In the genomic region with DNA sequence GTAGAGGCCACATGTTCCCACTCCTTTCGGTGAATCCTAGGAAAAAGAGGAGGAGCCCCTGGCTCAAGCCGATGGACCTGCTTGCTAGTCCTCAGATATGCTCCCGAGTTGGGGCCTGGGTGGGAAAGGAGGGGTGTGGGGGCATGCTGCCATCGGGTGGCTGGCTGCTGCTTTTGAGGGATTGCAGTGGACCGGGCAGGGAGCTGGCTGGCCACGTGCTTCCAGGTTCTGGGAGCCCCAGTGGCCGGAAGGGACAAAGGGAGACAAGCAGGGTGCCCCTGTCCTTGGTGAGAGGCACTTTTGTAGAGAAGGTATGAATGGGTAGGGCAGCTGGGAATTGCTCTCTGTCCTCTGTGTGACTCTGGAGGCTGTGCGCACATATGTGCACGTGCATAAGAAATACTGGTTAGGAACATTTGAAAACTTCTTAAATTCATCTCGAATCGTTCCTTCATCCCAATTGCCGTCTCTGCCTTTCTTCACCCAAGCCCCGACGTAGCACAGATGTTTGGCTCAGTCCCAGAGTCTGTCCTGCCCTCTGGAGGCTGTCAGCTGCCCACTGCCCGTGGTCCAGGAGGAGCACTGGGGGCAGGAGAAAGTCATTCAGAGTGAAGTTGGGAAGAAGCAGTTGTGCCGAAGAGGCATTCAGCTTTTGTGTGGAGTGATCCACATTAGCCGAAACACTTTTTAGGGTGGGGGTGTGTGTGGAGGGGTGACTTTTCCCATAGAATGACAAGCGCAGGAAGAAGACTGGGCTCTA, we compare ENCODE assay signal across 16 cellular contexts.
DNase-seq lines count a peak whose midpoint lies in the region; TF ChIP-seq lines count a peak whose summit lies in the region.
"Had no signal": no experiment of that assay in that cellular context is flagged by ENCODE, and none has a peak within 500 bp of the region (broad histone marks: within the 10 kb centered on the region; RNA-seq: fewer than 3 reads in every experiment).

No MANE protein-coding gene starts in this region.

- peaks cover 30% of the 10 kb centered on the region for H3K27me3 Mint-ChIP-seq in nephron progenitor cell (ENCODE audit: low read depth, poor library complexity)

- H3K36me3 ChIP-seq in cardiac muscle cell = no peaks in the 10 kb centered on the region

- H3K27ac Mint-ChIP-seq in nephron progenitor cell = no peak overlapping the region
- H3K27ac Mint-ChIP-seq: activated naive CD4-positive, alpha-beta T cell treated with anti-CD3 and anti-CD28 coated beads, Interleukin-2, amount 50 U/mL, for 24 hours; naive thymus-derived CD8-positive, alpha-beta T cell had no signal

- H3K27me3 ChIP-seq in cardiac muscle cell = peaks cover 7% of the 10 kb centered on the region

- peak overlapping the region; percentile 74 for H3K4me3 ChIP-seq in cardiac muscle cell

- peak overlapping the region; percentile 93 for H3K4me3 Mint-ChIP-seq in nephron progenitor cell
- H3K4me3 Mint-ChIP-seq: activated CD4-positive, alpha-beta T cell treated with anti-CD3 and anti-CD28 coated beads, Interleukin-2, amount 10 ng/mL, durations not matched to agents 7 days and 5 days; activated naive CD4-positive, alpha-beta T cell treated with anti-CD3 and anti-CD28 coated beads, Interleukin-2, amount 50 U/mL, for 24 hours had no signal

- TF ChIP-seq CTCF in VCaP (conservative IDR thresholded peaks at IDR 0.05) = no peak
- TF ChIP-seq CTCF in cardiac muscle cell (IDR thresholded peaks at IDR 0.05; ENCODE audit: low read depth, low read length) = no peak
- TF ChIP-seq CTCF in nephron progenitor cell (IDR thresholded peaks at IDR 0.05) = no peak

- no peaks in the 10 kb centered on the region for H3K9me3 ChIP-seq in cardiac muscle cell (ENCODE audit: low read depth)

- H3K36me3 Mint-ChIP-seq in nephron progenitor cell (ENCODE audit: low read depth) = peaks cover 5% of the 10 kb centered on the region
- H3K36me3 Mint-ChIP-seq: activated naive CD4-positive, alpha-beta T cell treated with anti-CD3 and anti-CD28 coated beads, Interleukin-2, amount 50 U/mL, for 24 hours; naive thymus-derived CD8-positive, alpha-beta T cell had no signal

- H3K27ac ChIP-seq in VCaP (peak overlapping the region; percentile 75; the same call in 1 of the 2 replicates), cardiac muscle cell (no peak overlapping the region)

- DNase-seq in Daoy (ENCODE audit: low read depth) (peak; percentile 44), cardiac muscle cell (ENCODE audit: low read depth in 1 of 2, low spot score in 1 of 2) (peak; percentile 14 to 32), nephron progenitor cell (no peak), NCI-H345 treated with DMSO at 0.1 percent for 48 hours (lab: John Stamatoyannopoulos, UW; ENCODE audit: unreplicated experiment) (no peak), NCI-H1436 (lab: John Stamatoyannopoulos, UW) (no peak), T1000 (lab: John Stamatoyannopoulos, UW) (no peak), NCI-H2107 (lab: John Stamatoyannopoulos, UW) (no peak)
- DNase-seq: activated CD4-positive, alpha-beta T cell treated with anti-CD3 and anti-CD28 coated beads, Interleukin-2, amount 10 ng/mL, durations not matched to agents 7 days and 5 days; activated T-cell treated with anti-CD3 and anti-CD28 coated beads for 4 hours; effector CD4-positive, alpha-beta T cell; NCI-H2227 treated with DMSO at 0.1 percent for 48 hours; stimulated activated CD4-positive, alpha-beta T cell treated with anti-CD3 and anti-CD28 coated beads, Interleukin-4, amount 100 ng/mL, for 1 hour; T-helper 9 cell had no signal

- H3K9me3 Mint-ChIP-seq in nephron progenitor cell = no peaks in the 10 kb centered on the region
- H3K9me3 Mint-ChIP-seq: activated CD4-positive, alpha-beta T cell treated with anti-CD3 and anti-CD28 coated beads, Interleukin-2, amount 10 ng/mL, durations not matched to agents 7 days and 5 days; activated naive CD4-positive, alpha-beta T cell treated with anti-CD3 and anti-CD28 coated beads, Interleukin-2, amount 50 U/mL, for 24 hours; naive thymus-derived CD8-positive, alpha-beta T cell had no signal

- H3K4me1 ChIP-seq in cardiac muscle cell (ENCODE audit: low read depth) = peaks cover 54% of the 10 kb centered on the region

- peaks cover 77% of the 10 kb centered on the region for H3K4me1 Mint-ChIP-seq in nephron progenitor cell

Comparison
In these comparisons a context has a peak if more than half of its experiments do, and no peak if none do; other contexts are left out.
1. DNase-seq: peak in Daoy (single experiment) and cardiac muscle cell (2 of 2); none in nephron progenitor cell (single experiment), NCI-H345 treated with DMSO at 0.1 percent for 48 hours (single experiment), NCI-H1436 (single experiment), T1000 (single experiment) and NCI-H2107 (single experiment).